Comparison of ENCODE assay signal across 22 cellular contexts in the genomic region with DNA sequence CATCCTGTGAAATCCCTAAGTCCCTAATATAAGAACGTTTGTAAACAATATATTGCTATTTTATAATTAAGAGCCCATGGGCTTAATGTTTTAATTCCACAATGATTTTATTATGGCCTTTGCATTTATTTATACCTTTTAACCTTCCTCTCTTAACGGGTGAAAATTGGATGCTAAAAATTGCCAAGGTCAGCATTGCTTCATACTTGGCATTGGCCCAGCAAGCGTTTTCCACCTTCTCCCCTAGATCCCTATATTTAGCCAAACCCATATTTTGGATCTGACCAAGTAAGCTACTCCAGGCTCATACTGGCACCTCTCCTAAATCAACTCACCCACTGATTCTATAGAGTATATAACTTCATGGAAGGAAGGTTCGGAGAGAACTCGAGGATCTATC.
"Had no signal": no experiment of that assay in that cellular context is flagged by ENCODE, and none has a peak within 500 bp of the region (broad histone marks: within the 10 kb centered on the region; RNA-seq: fewer than 3 reads in every experiment).

No MANE protein-coding gene starts in this region.

- H3K27me3 ChIP-seq: SJSA1 had no signal

- H3K9ac ChIP-seq: KMS-11 had no signal

- H3K36me3 ChIP-seq: SJSA1 had no signal

- H3K27ac ChIP-seq: KMS-11, SJSA1, SK-N-MC had no signal

- H3K4me2 ChIP-seq: KMS-11 had no signal

- DNase-seq: Kasumi-1, MM.1S, NCI-H1092 treated with DMSO at 0.1 percent for 48 hours, NCI-H1436, NCI-H187, NCI-H2029, NCI-H2081 treated with DMSO at 0.1 percent for 48 hours, NCI-H2171, NCI-H226, NCI-H446, NCI-H510A, NCI-H524 treated with DMSO at 0.1 percent for 48 hours, NCI-H69, NCI-H774, Right ventricle myocardium superior, RPMI8226, SIG-M5 had no signal

- H3K4me1 ChIP-seq: SJSA1 had no signal

- H3K4me3 ChIP-seq: SJSA1, SK-N-MC had no signal

- H3K9me3 ChIP-seq: SJSA1 had no signal

- FAIRE-seq: HTR-8/SVneo, RCC 7860 had no signal
